ENCODE assay signal across 8 cellular contexts in the genomic region with DNA sequence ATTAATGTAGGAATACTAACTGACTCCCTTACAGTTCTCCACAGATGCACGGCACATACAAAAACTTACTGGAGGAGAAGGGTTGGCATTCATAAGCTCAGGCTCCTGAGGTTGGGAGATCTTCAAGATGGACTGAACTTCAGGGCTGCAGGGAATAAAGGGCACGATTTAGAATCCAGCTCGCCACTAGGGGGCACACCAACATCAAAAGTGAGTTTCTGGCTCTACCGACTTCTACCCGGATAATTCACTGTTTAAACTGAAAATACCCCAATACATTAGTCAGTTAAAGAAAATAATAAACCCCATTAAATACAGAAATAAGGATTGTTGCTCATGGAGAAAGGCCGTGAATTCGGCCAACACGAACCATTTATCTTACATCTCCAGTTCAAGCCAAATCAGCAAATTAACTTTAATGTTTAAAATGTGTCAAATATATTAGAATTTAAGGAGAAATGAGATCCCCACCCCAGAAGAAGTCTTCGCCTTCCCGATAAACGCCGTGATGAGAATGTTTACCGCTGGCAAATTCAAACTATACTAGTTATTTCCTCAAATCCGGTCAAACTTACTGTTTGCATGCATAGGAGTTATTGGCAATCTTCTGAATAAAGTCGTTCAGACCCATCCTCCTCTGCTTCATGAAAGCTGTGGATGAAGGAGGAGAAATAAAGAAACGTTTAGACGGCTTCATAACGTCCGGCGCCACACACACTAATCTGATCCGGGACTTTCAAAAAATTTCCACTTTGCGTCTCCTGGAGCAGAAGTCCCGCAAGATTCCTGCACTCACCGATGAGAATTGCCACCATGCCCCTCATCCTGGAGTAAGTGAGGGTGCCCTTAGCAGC.
A peak's percentile ranks its signal among the peaks of the same experiment; 100 is the strongest.
DNase-seq lines count a peak whose midpoint lies in the region; ATAC-seq lines count a peak whose summit lies in the region.

No MANE protein-coding gene starts in this region.

- intact Hi-C loops in aorta (cut with DNase I), result loop anchor here (1.0 to 10.0 kb wide), 7 partner anchors 201 to 768 kb away; no protein-coding TSS in a partner anchor

- H3K9me3 ChIP-seq in aorta (ENCODE audit: control insufficient read depth, low read length), result no peaks in the 10 kb centered on the region

- DNase-seq in CD1c-positive myeloid dendritic cell (ENCODE audit: extremely low spot score) (peak; percentile 93), HCEC 1CT (peak; percentile 84), NCI-H1930 (lab: John Stamatoyannopoulos, UW) (peak; percentile 52 to 79), T1000 (lab: John Stamatoyannopoulos, UW) (peak; percentile 60), astrocyte of the hippocampus (ENCODE audit: low read depth, low spot score) (peak; percentile 92), hippocampal formation (lab: John Stamatoyannopoulos, UW) (peak; percentile 78 to 90), retina (peak; percentile 87), aorta (peak; percentile 89 to 93)

- 0% methylated on average over 24 of the region's 24 CpGs for WGBS in aorta, 2 donors

- H3K27me3 ChIP-seq in aorta (ENCODE audit: control insufficient read depth in 1 of 2, insufficient read depth in 2 of 2, low read length in 1 of 2), result no peaks in the 10 kb centered on the region

- H3K36me3 ChIP-seq in aorta (ENCODE audit: control insufficient read depth in 1 of 2, insufficient read depth in 2 of 2, low read length in 1 of 2), result peaks cover 6 to 9% of the 10 kb centered on the region in 2 donors

- H3K27ac ChIP-seq in aorta (ENCODE audit: low read depth in 1 of 2, low read length in 2 of 2), result peak overlapping the region in 1 of 2 donors; percentile 74

- H3K4me1 ChIP-seq in aorta (ENCODE audit: control insufficient read depth in 1 of 2, insufficient read depth in 2 of 2, low read length in 2 of 2), result no peaks in the 10 kb centered on the region

- H3K4me3 ChIP-seq in aorta (ENCODE audit: low read length in 2 of 2), result peak overlapping the region; percentile 62 to 76

- peak; percentile 78 for ATAC-seq in aorta (ENCODE audit: low FRiP score)
